Comparison of ENCODE assay signal across 8 cellular contexts in the genomic region with DNA sequence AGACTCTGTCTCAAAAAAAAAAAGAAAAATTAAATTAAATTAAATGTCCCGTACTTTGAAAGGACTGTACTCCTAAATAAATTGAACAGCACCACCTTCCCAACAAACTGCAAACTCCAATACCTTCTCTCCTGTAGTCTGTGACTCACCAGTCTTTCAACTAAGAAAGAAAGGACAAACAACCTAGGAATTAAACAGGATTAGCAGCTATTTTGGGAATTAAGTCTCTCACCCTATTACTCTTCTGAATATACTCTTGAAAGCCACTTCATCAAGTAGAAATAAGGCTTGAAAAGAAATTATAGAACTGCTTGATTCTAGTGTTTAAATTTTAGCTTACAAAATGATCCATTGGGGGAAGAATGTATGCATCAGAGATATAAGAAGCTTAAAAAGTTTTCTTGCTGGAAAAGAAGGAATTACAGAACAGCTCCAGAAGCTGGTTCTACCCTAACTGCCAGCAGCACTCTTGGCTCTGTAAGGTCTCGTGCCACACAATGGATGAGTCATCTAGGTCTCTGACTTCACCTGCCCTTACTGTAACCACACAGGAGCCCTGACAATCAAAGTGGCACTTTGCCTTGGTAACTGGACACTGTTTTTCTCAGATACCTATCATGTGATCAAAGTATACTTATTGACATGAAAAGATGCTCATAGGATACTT. TPM values are rescaled to one million over a fixed set of nuclear protein-coding genes. Genes with fewer than 3 reads are reported as not detected.
A peak's percentile ranks its signal among the peaks of the same experiment; 100 is the strongest.
DNase-seq lines count a peak whose midpoint lies in the region; ATAC-seq, FAIRE-seq and TF ChIP-seq lines count a peak whose summit lies in the region.

No MANE protein-coding gene starts in this region.

- no peak overlapping the region for H3K4me3 ChIP-seq in upper lobe of left lung

- H3K4me1 ChIP-seq in upper lobe of left lung = peaks cover 10 to 21% (median 20%) of the 10 kb centered on the region in 4 donors

- H3K9me3 Mint-ChIP-seq in activated CD4-positive, alpha-beta memory T cell treated with anti-CD3 and anti-CD28 coated beads, Interleukin-2, amount 10 ng/mL, durations not matched to agents 7 days and 5 days = no peaks in the 10 kb centered on the region

- ATAC-seq in upper lobe of left lung (ENCODE audit: low FRiP score in 2 of 2) = peak in 1 of 2 donors; percentile 86

- peaks cover 0 to 5% (median 0%) of the 10 kb centered on the region in 4 donors for H3K36me3 ChIP-seq in upper lobe of left lung

- no peaks in the 10 kb centered on the region for H3K27me3 Mint-ChIP-seq in activated CD4-positive, alpha-beta memory T cell treated with anti-CD3 and anti-CD28 coated beads, Interleukin-2, amount 10 ng/mL, durations not matched to agents 7 days and 5 days

- no peak for FAIRE-seq in frontal cortex (lab: Jason Lieb, UNC)

- TF ChIP-seq EP300 in upper lobe of left lung (IDR thresholded peaks at IDR 0.05) = no peak

- H3K27ac ChIP-seq in upper lobe of left lung = peak overlapping the region in 3 of 4 donors; percentile 19 to 72 (median 69)

- no peak for TF ChIP-seq CTCF in upper lobe of left lung (IDR thresholded peaks at IDR 0.05)

- H3K36me3 Mint-ChIP-seq in activated CD4-positive, alpha-beta memory T cell treated with anti-CD3 and anti-CD28 coated beads, Interleukin-2, amount 10 ng/mL, durations not matched to agents 7 days and 5 days (ENCODE audit: low read depth) = peaks cover 4% of the 10 kb centered on the region

- CTCF ChIA-PET in activated CD4-positive, alpha-beta memory T cell treated with anti-CD3 and anti-CD28 coated beads, Interleukin-2, amount 10 ng/mL, durations not matched to agents 7 days and 5 days (lab: Charles Lee) = interaction anchor here (0.6 to 3.7 kb wide), 3 partner anchors 10 to 112 kb away, joined by 3 to 18 read pairs (median 3); a partner anchor contains a TSS

- H3K9me3 ChIP-seq in upper lobe of left lung = no peaks in the 10 kb centered on the region

- WGBS in upper lobe of left lung, 2 donors = 64 to 68% methylated on average over 2 of the region's 2 CpGs

- peak; percentile 29 for DNase-seq in activated T-cell treated with anti-CD3 and anti-CD28 coated beads for 24 hours (ENCODE audit: low read depth)
- DNase-seq in activated T-cell treated with anti-CD3 and anti-CD28 coated beads, Interleukin-2, amount 50 U/mL, for 1 hour = no peak
- peak; percentile 79 for DNase-seq in NCI-H146 treated with DMSO at 0.1 percent for 48 hours (lab: John Stamatoyannopoulos, UW; ENCODE audit: unreplicated experiment)
- peak; percentile 63 for DNase-seq in activated CD4-positive, alpha-beta memory T cell treated with anti-CD3 and anti-CD28 coated beads, Interleukin-2, amount 10 ng/mL, durations not matched to agents 7 days and 5 days
- peak; percentile 77 for DNase-seq in iPS-NIHi11 (ENCODE audit: low spot score)
- peak in 1 of 2 donors; percentile 81 for DNase-seq in upper lobe of left lung
- no peak for DNase-seq in frontal cortex (ENCODE audit: low spot score in 2 of 2)
- DNase-seq in globus pallidus (ENCODE audit: low spot score) = no peak

- H3K27ac Mint-ChIP-seq in activated CD4-positive, alpha-beta memory T cell treated with anti-CD3 and anti-CD28 coated beads, Interleukin-2, amount 10 ng/mL, durations not matched to agents 7 days and 5 days = peak overlapping the region; percentile 66

- no peaks in the 10 kb centered on the region for H3K27me3 ChIP-seq in upper lobe of left lung

- H3K4me1 Mint-ChIP-seq in activated CD4-positive, alpha-beta memory T cell treated with anti-CD3 and anti-CD28 coated beads, Interleukin-2, amount 10 ng/mL, durations not matched to agents 7 days and 5 days = peaks cover 28% of the 10 kb centered on the region

- H3K4me3 Mint-ChIP-seq in activated CD4-positive, alpha-beta memory T cell treated with anti-CD3 and anti-CD28 coated beads, Interleukin-2, amount 10 ng/mL, durations not matched to agents 7 days and 5 days = peak overlapping the region; percentile 42

- POLR2A ChIA-PET in activated CD4-positive, alpha-beta memory T cell treated with anti-CD3 and anti-CD28 coated beads, Interleukin-2, amount 10 ng/mL, durations not matched to agents 7 days and 5 days (lab: Charles Lee) = interaction anchor here (0.7 to 1.3 kb wide), 5 partner anchors 12 to 112 kb away, joined by 3 to 5 read pairs (median 3); a partner anchor contains a TSS

- TF ChIP-seq POLR2A in upper lobe of left lung (IDR thresholded peaks at IDR 0.05) = no peak

RNA-seq across cellular contexts. Expression of a gene that starts 57.0 kb away (rescaled TPM):
- 10 to 100 TPM; 48.4 to 56.3 TPM for total RNA-seq in activated CD4-positive, alpha-beta memory T cell treated with anti-CD3 and anti-CD28 coated beads, Interleukin-2, amount 10 ng/mL, durations not matched to agents 7 days and 5 days
- total RNA-seq in upper lobe of left lung (10 to 100 TPM; 21.0 to 40.4 (median 35.8) TPM), frontal cortex (104 TPM)

RNA-seq across cellular contexts. Expression of a gene that starts 59.2 kb away (rescaled TPM):
- 10 to 100 TPM; 59.4 to 59.9 TPM for total RNA-seq in activated CD4-positive, alpha-beta memory T cell treated with anti-CD3 and anti-CD28 coated beads, Interleukin-2, amount 10 ng/mL, durations not matched to agents 7 days and 5 days
- total RNA-seq in upper lobe of left lung = 100 to 1,000 TPM in 1 of 6 donors, 10 to 100 TPM in 5; 55.2 to 126 (median 68.8) TPM
- 12.6 TPM for total RNA-seq in frontal cortex

Comparison
In these comparisons a context has a peak if more than half of its experiments do, and no peak if none do; other contexts are left out.
1. DNase-seq: peak in activated T-cell treated with anti-CD3 and anti-CD28 coated beads for 24 hours (single experiment), NCI-H146 treated with DMSO at 0.1 percent for 48 hours (single experiment), activated CD4-positive, alpha-beta memory T cell treated with anti-CD3 and anti-CD28 coated beads, Interleukin-2, amount 10 ng/mL, durations not matched to agents 7 days and 5 days (single experiment) and iPS-NIHi11 (single experiment); none in activated T-cell treated with anti-CD3 and anti-CD28 coated beads, Interleukin-2, amount 50 U/mL, for 1 hour (single experiment), frontal cortex (0 of 2) and globus pallidus (single experiment).